ENCODE assay signal across 9 cellular contexts in genomic region chr9:121599186-121599871, GRCh38. TPM values are rescaled to one million over a fixed set of nuclear protein-coding genes. Genes with fewer than 3 reads are reported as not detected.
A peak's percentile ranks its signal among the peaks of the same experiment; 100 is the strongest.
DNase-seq lines count a peak whose midpoint lies in the region; ATAC-seq lines count a peak whose summit lies in the region.
"Had no signal": no experiment of that assay in that cellular context is flagged by ENCODE, and none has a peak within 500 bp of the region (broad histone marks: within the 10 kb centered on the region; RNA-seq: fewer than 3 reads in every experiment).

No MANE protein-coding gene starts in this region.

- no peaks in the 10 kb centered on the region; a peak in 1 of 22 replicates for H3K36me3 ChIP-seq in BLaER1 treated with 17β-estradiol and CSF1 and Interleukin-3, amounts not matched to agents 10 nM and 100 nM
- H3K36me3 ChIP-seq in muscle layer of colon (ENCODE audit: insufficient read depth, low read length) = no peaks in the 10 kb centered on the region

- no peaks in the 10 kb centered on the region for H3K4me1 Mint-ChIP-seq in activated CD4-positive, alpha-beta memory T cell treated with anti-CD3 and anti-CD28 coated beads for 36 hours (ENCODE audit: low read depth)

- peaks cover 6% of the 10 kb centered on the region for H3K9me3 Mint-ChIP-seq in activated CD4-positive, alpha-beta memory T cell treated with anti-CD3 and anti-CD28 coated beads for 36 hours

- POLR2A ChIA-PET in activated CD4-positive, alpha-beta memory T cell treated with anti-CD3 and anti-CD28 coated beads for 36 hours (lab: Charles Lee) = no interaction called here

- H3K4me3 ChIP-seq in BLaER1 treated with 17β-estradiol and CSF1 and Interleukin-3, amounts not matched to agents 10 nM and 100 nM = peak overlapping the region; percentile 51 to 71 (median 59)
- peak overlapping the region; percentile 23 to 54 for H3K4me3 ChIP-seq in muscle layer of colon (ENCODE audit: low read depth in 1 of 2, low read length in 2 of 2)

- H3K4me3 Mint-ChIP-seq in activated CD4-positive, alpha-beta memory T cell treated with anti-CD3 and anti-CD28 coated beads for 36 hours = no peak overlapping the region

- CTCF ChIA-PET in activated CD4-positive, alpha-beta memory T cell treated with anti-CD3 and anti-CD28 coated beads for 36 hours (lab: Charles Lee) = no interaction called here

- peak; percentile 84 for DNase-seq in NCI-H2196 (lab: John Stamatoyannopoulos, UW; ENCODE audit: unreplicated experiment)
- no peak for DNase-seq in GM19240 (ENCODE audit: insufficient read length, low spot score)
- no peak for DNase-seq in activated CD4-positive, alpha-beta memory T cell treated with anti-CD3 and anti-CD28 coated beads for 36 hours

- peaks cover 48% of the 10 kb centered on the region for H3K27me3 Mint-ChIP-seq in activated CD4-positive, alpha-beta memory T cell treated with anti-CD3 and anti-CD28 coated beads for 36 hours

- intact Hi-C loops in activated CD4-positive, alpha-beta memory T cell treated with anti-CD3 and anti-CD28 coated beads for 36 hours (cut with micrococcal nuclease) = no loop called here

- no peaks in the 10 kb centered on the region for H3K36me3 Mint-ChIP-seq in activated CD4-positive, alpha-beta memory T cell treated with anti-CD3 and anti-CD28 coated beads for 36 hours
- H3K36me3 Mint-ChIP-seq: activated naive CD8-positive, alpha-beta T cell had no signal

- peaks cover 18 to 27% (median 24%) of the 10 kb centered on the region in 11 experiments for H3K9me3 ChIP-seq in BLaER1 treated with 17β-estradiol and CSF1 and Interleukin-3, amounts not matched to agents 10 nM and 100 nM (replicated peaks in 1 of 11)
- no peaks in the 10 kb centered on the region for H3K9me3 ChIP-seq in muscle layer of colon (ENCODE audit: low read length)

- no peaks in the 10 kb centered on the region for H4K20me1 ChIP-seq in BLaER1 treated with 17β-estradiol and CSF1 and Interleukin-3, amounts not matched to agents 10 nM and 100 nM

- H3K4me2 ChIP-seq in BLaER1 treated with 17β-estradiol and CSF1 and Interleukin-3, amounts not matched to agents 10 nM and 100 nM = peak overlapping the region; percentile 80 to 98 (median 95)

- no peak overlapping the region for H3K27ac Mint-ChIP-seq in activated CD4-positive, alpha-beta memory T cell treated with anti-CD3 and anti-CD28 coated beads for 36 hours
- H3K27ac Mint-ChIP-seq: activated naive CD8-positive, alpha-beta T cell had no signal

- H3K27me3 ChIP-seq in BLaER1 treated with 17β-estradiol and CSF1 and Interleukin-3, amounts not matched to agents 10 nM and 100 nM = peaks cover 39 to 58% (median 56%) of the 10 kb centered on the region in 11 experiments
- peaks cover 0 to 6% of the 10 kb centered on the region in 2 donors for H3K27me3 ChIP-seq in muscle layer of colon (ENCODE audit: control insufficient read depth in 1 of 2, insufficient read depth in 2 of 2, low read length in 2 of 2)

- H3K27ac ChIP-seq in BLaER1 treated with 17β-estradiol and CSF1 and Interleukin-3, amounts not matched to agents 10 nM and 100 nM = peak overlapping the region in 5 of 11 experiments; percentile 29 to 48 (median 37); a peak in 9 of 22 replicates
- peak overlapping the region; percentile 93 for H3K27ac ChIP-seq in muscle layer of colon (ENCODE audit: low read depth, low read length)

- ATAC-seq in esophagus mucosa (peak; percentile 62), GM18873 (IDR thresholded peaks at IDR 0.05; ENCODE audit: low FRiP score, unreplicated experiment) (no peak), HG03135 (IDR thresholded peaks at IDR 0.05; ENCODE audit: unreplicated experiment) (no peak)

- peak overlapping the region; percentile 30 to 79 (median 62); a peak in 21 of 22 replicates for H3K9ac ChIP-seq in BLaER1 treated with 17β-estradiol and CSF1 and Interleukin-3, amounts not matched to agents 10 nM and 100 nM
- H3K9ac ChIP-seq in muscle layer of colon (ENCODE audit: low read length) = no peak overlapping the region

- peaks cover 37 to 54% (median 51%) of the 10 kb centered on the region in 10 experiments for H3K4me1 ChIP-seq in BLaER1 treated with 17β-estradiol and CSF1 and Interleukin-3, amounts not matched to agents 10 nM and 100 nM
- peaks cover 34% of the 10 kb centered on the region for H3K4me1 ChIP-seq in muscle layer of colon (ENCODE audit: insufficient read depth, low read length)

RNA-seq across cellular contexts. Expression of gene DAB2IP, which starts 52.1 kb away (rescaled TPM):
- 46.0 TPM for total RNA-seq in esophagus mucosa
- total RNA-seq in activated CD4-positive, alpha-beta memory T cell treated with anti-CD3 and anti-CD28 coated beads for 36 hours = not detected

Comparison
In these comparisons a context has a peak if more than half of its experiments do, and no peak if none do; other contexts are left out.
1. RNA of gene DAB2IP, which starts 52.1 kb away (total RNA-seq): 46.0 TPM in esophagus mucosa (single experiment); not detected in activated CD4-positive, alpha-beta memory T cell treated with anti-CD3 and anti-CD28 coated beads for 36 hours; every median in the first group is over 10 times any median in the second.